In genomic region chr18:45727068-45727467, GRCh38 we compare ENCODE assay signal across 19 cellular contexts. TPM values are rescaled to one million over a fixed set of nuclear protein-coding genes. Genes with fewer than 3 reads are reported as not detected.
DNase-seq lines count a peak whose midpoint lies in the region; ATAC-seq and TF ChIP-seq lines count a peak whose summit lies in the region.
"Had no signal": no experiment of that assay in that cellular context is flagged by ENCODE, and none has a peak within 500 bp of the region (broad histone marks: within the 10 kb centered on the region; RNA-seq: fewer than 3 reads in every experiment).

No MANE protein-coding gene starts in this region.

- no peaks in the 10 kb centered on the region for H3K9me3 Mint-ChIP-seq in glutamatergic neuron (ENCODE audit: unreplicated experiment)

- H3K36me3 ChIP-seq in SK-N-SH (replicated peaks in 1 of 2; ENCODE audit: control insufficient read depth in 1 of 2, insufficient read depth in 2 of 2, low read length in 1 of 2) = no peaks in the 10 kb centered on the region
- H3K36me3 ChIP-seq in hepatocyte (replicated peaks; ENCODE audit: insufficient read depth, low read depth) = no peaks in the 10 kb centered on the region

- H3K4me3 ChIP-seq in SK-N-SH (ENCODE audit: low read depth in 2 of 2, low read length in 1 of 2) = 0 out of 4 replicates have a peak overlapping the region, but pooled peaks of 1 of the 2 experiments have one; percentile 18
- peak overlapping the region; percentile 2 for H3K4me3 ChIP-seq in astrocyte of the spinal cord (ENCODE audit: low read depth, low read length)
- H3K4me3 ChIP-seq in hepatocyte = no peak overlapping the region
- H3K4me3 ChIP-seq: GM12878 had no signal

- H3K9me2 ChIP-seq in SK-N-SH = no peaks in the 10 kb centered on the region
- no peaks in the 10 kb centered on the region for H3K9me2 ChIP-seq in hepatocyte (replicated peaks; ENCODE audit: insufficient read depth)

- H3K9ac ChIP-seq in SK-N-SH = no peak overlapping the region

- H3F3A ChIP-seq in SK-N-SH (replicated peaks; ENCODE audit: insufficient read depth) = peaks cover 5% of the 10 kb centered on the region

- no peaks in the 10 kb centered on the region for H3K79me2 ChIP-seq in SK-N-SH (ENCODE audit: insufficient read depth)
- no peaks in the 10 kb centered on the region for H3K79me2 ChIP-seq in hepatocyte

- H3K36me3 Mint-ChIP-seq in glutamatergic neuron (ENCODE audit: unreplicated experiment) = no peaks in the 10 kb centered on the region

- no peaks in the 10 kb centered on the region for H3K27me3 ChIP-seq in SK-N-SH (ENCODE audit: insufficient read depth)
- no peaks in the 10 kb centered on the region for H3K27me3 ChIP-seq in hepatocyte

- peaks cover 2% of the 10 kb centered on the region for H3K27me3 Mint-ChIP-seq in glutamatergic neuron (ENCODE audit: unreplicated experiment)

- no peak overlapping the region for H3K27ac Mint-ChIP-seq in glutamatergic neuron (ENCODE audit: unreplicated experiment)

- DNase-seq in SK-N-SH (no peak), astrocyte of the spinal cord (ENCODE audit: low read depth, low spot score) (no peak), hepatocyte (ENCODE audit: low spot score) (no peak), NCI-H2171 treated with DMSO at 0.1 percent for 48 hours (lab: John Stamatoyannopoulos, UW) (no peak), GM03348 (ENCODE audit: low spot score) (no peak), glutamatergic neuron (no peak)
- DNase-seq: 8988T, GDM1, Kasumi-1, MM.1S, NCI-H1092 treated with DMSO at 0.1 percent for 48 hours, NCI-H146, NCI-H2081 had no signal

- H4K20me1 ChIP-seq in SK-N-SH (ENCODE audit: insufficient read depth) (no peaks in the 10 kb centered on the region), hepatocyte (ENCODE audit: insufficient read depth, poor library complexity, severe bottlenecking) (no peaks in the 10 kb centered on the region)

- CTCF ChIA-PET in SK-N-SH (lab: Yijun Ruan, JAX) = interaction anchor here (0.6 to 1.8 kb wide), 3 partner anchors 158 to 183 kb away, joined by 3 to 4 read pairs (median 3); no protein-coding TSS in a partner anchor

- H3K4me1 Mint-ChIP-seq in glutamatergic neuron (ENCODE audit: low read depth, unreplicated experiment) = no peaks in the 10 kb centered on the region

- H3K9me3 ChIP-seq in SK-N-SH (no peaks in the 10 kb centered on the region), hepatocyte (ENCODE audit: low read depth) (no peaks in the 10 kb centered on the region)

- TF ChIP-seq CTCF in SK-N-SH (IDR thresholded peaks at IDR 0.05) = no peak
- TF ChIP-seq CTCF in astrocyte of the spinal cord (IDR thresholded peaks at IDR 0.05; ENCODE audit: low read depth, low read length) = no peak
- TF ChIP-seq CTCF in hepatocyte (IDR thresholded peaks at IDR 0.05; ENCODE audit: poor library complexity) = no peak
- TF ChIP-seq CTCF in glutamatergic neuron (IDR thresholded peaks at IDR 0.05; ENCODE audit: partially characterized antibody, unreplicated experiment) = no peak

- H3K4me3 Mint-ChIP-seq in glutamatergic neuron (ENCODE audit: unreplicated experiment) = no peak overlapping the region

- in situ Hi-C loops in astrocyte of the spinal cord (cut with HindIII; ENCODE audit: low sequenced_read_pairs) = no loop called here

- no peak overlapping the region for H2AFZ ChIP-seq in SK-N-SH (ENCODE audit: low read depth)
- H2AFZ ChIP-seq in hepatocyte = no peak overlapping the region

- 94% methylated on average over 18 of the region's 18 CpGs for WGBS in SK-N-SH (ENCODE audit: low lambda C conversion rate)
- WGBS in hepatocyte (ENCODE audit: low lambda C conversion rate, missing lambda C conversion rate) = 97% methylated on average over 18 of the region's 18 CpGs

- H3K4me1 ChIP-seq in SK-N-SH (ENCODE audit: control insufficient read depth in 1 of 2, insufficient read depth in 2 of 2, low read depth in 1 of 2, low read length in 1 of 2) (peaks cover 6 to 32% of the 10 kb centered on the region in 2 experiments), hepatocyte (ENCODE audit: insufficient read depth) (no peaks in the 10 kb centered on the region)

- TF ChIP-seq EP300 in SK-N-SH (IDR thresholded peaks at IDR 0.05; ENCODE audit: borderline replicate concordance in 1 of 2, low read depth in 1 of 2, low read length in 1 of 2) = no peak

- no peak overlapping the region for H3K27ac ChIP-seq in SK-N-SH (ENCODE audit: low read depth in 2 of 2, low read length in 1 of 2)
- H3K27ac ChIP-seq in hepatocyte = peak overlapping the region; percentile 70
- H3K27ac ChIP-seq: HL-60 had no signal

- ATAC-seq in SK-N-SH treated with all-trans-retinoic acid at 6 μM for 48 hours = no peak
- no peak for ATAC-seq in HG03135 (IDR thresholded peaks at IDR 0.05; ENCODE audit: unreplicated experiment)
- ATAC-seq: GM12878, Right ventricle myocardium inferior had no signal

- peak overlapping the region; percentile 34 for H3K4me2 ChIP-seq in SK-N-SH
- no peak overlapping the region for H3K4me2 ChIP-seq in hepatocyte

- TF ChIP-seq RAD21 in SK-N-SH (IDR thresholded peaks at IDR 0.05; ENCODE audit: low read length) = no peak

- POLR2A ChIA-PET in SK-N-SH (lab: Yijun Ruan, JAX) = no interaction called here

TF ChIP-seq in SK-N-SH, 30 proteins besides CTCF, POLR2A, EP300 and RAD21 (continues in another document):
- TF ChIP-seq REST (IDR thresholded peaks at IDR 0.05; ENCODE audit: low read depth, low read length) (no peak), GABPA (IDR thresholded peaks at IDR 0.05; ENCODE audit: low read depth) (no peak), RXRA (IDR thresholded peaks at IDR 0.05; ENCODE audit: borderline replicate concordance, low read depth) (no peak), TAF1 (IDR thresholded peaks at IDR 0.05; ENCODE audit: borderline replicate concordance, low read depth, low read length) (no peak), JUND (IDR thresholded peaks at IDR 0.05) (no peak), YY1 (IDR thresholded peaks at IDR 0.05; ENCODE audit: low read depth) (no peak), SIN3A (IDR thresholded peaks at IDR 0.05; ENCODE audit: borderline replicate concordance, low read depth, low read length) (no peak)

TF ChIP-seq in SK-N-SH treated with all-trans-retinoic acid at 6 μM for 48 hours, 23 proteins besides CTCF, POLR2A, EP300 and RAD21:
- TF ChIP-seq GLIS3 (CRISPR knock-in tag; IDR thresholded peaks at IDR 0.05) (no peak), ZNF8 (CRISPR knock-in tag; IDR thresholded peaks at IDR 0.05) (no peak), ESRRG (CRISPR knock-in tag; IDR thresholded peaks at IDR 0.05) (no peak), SNAI2 (CRISPR knock-in tag; IDR thresholded peaks at IDR 0.05) (no peak)

RNA-seq across cellular contexts. Expression of gene SLC14A1, which starts 3.1 kb away (rescaled TPM):
- 2.4 and 4.5 TPM in 2 replicates for polyA plus RNA-seq in SK-N-SH (2012; rRNA removed)
- polyA plus RNA-seq in SK-N-SH (2012; cell fraction: cytosol; rRNA removed) = 1.7 and 2.0 TPM in 2 replicates
- polyA plus RNA-seq in SK-N-SH (2012; cell fraction: nucleus; rRNA removed) = 5.2 and 9.4 TPM in 2 replicates
- total RNA-seq in hepatocyte = 0.88 and 4.1 TPM in 2 replicates
- 0.81 and 0.98 TPM in 2 replicates for polyA plus RNA-seq in hepatocyte
- not detected for total RNA-seq in glutamatergic neuron (ENCODE audit: unreplicated experiment)
- total RNA-seq: NCI-H460 had no signal
